In genomic region chrX:129638917-129639316, GRCh38 we compare ENCODE assay signal across 1 cellular context.
TF ChIP-seq lines count a peak whose summit lies in the region.

No MANE protein-coding gene starts in this region.

TF ChIP-seq in GM23338, 12 proteins besides CTCF, POLR2A, EP300 and RAD21 (continued from another document):
- TF ChIP-seq ZNF462 (CRISPR knock-in tag; IDR thresholded peaks at IDR 0.05) = no peak
- no peak for TF ChIP-seq STAT1 (IDR thresholded peaks at IDR 0.05; ENCODE audit: unreplicated experiment)
- TF ChIP-seq JUNB (IDR thresholded peaks at IDR 0.05; ENCODE audit: unreplicated experiment) = no peak
- TF ChIP-seq EZH2 (IDR thresholded peaks at IDR 0.05; ENCODE audit: low read depth, unreplicated experiment) = no peak
- no peak for TF ChIP-seq ZNF331 (CRISPR knock-in tag; IDR thresholded peaks at IDR 0.05; ENCODE audit: low read depth)
- TF ChIP-seq POLR2AphosphoS5 (IDR thresholded peaks at IDR 0.05; ENCODE audit: low read depth) = no peak
- TF ChIP-seq ETS1 (IDR thresholded peaks at IDR 0.05) = no peak
- TF ChIP-seq ZNF114 (CRISPR knock-in tag; IDR thresholded peaks at IDR 0.05) = no peak
TF ChIP-seq in GM23338: peak in this region for 0.
